In genomic region chr2:132477962-132478361, GRCh38 we compare ENCODE assay signal across 25 cellular contexts.
DNase-seq lines count a peak whose midpoint lies in the region; ATAC-seq and TF ChIP-seq lines count a peak whose summit lies in the region.
"Had no signal": no experiment of that assay in that cellular context is flagged by ENCODE, and none has a peak within 500 bp of the region (broad histone marks: within the 10 kb centered on the region; RNA-seq: fewer than 3 reads in every experiment).

No MANE protein-coding gene starts in this region.

- WGBS in SK-N-SH (ENCODE audit: low lambda C conversion rate) = 14% methylated on average over 2 of the region's 2 CpGs

- H4K20me1 ChIP-seq in SK-N-SH (ENCODE audit: insufficient read depth) = no peaks in the 10 kb centered on the region

- no peak overlapping the region for H3K4me2 ChIP-seq in SK-N-SH
- H3K4me2 ChIP-seq: KMS-11 had no signal

- H3K4me1 ChIP-seq in SK-N-SH (ENCODE audit: control insufficient read depth in 1 of 2, insufficient read depth in 2 of 2, low read depth in 1 of 2, low read length in 1 of 2) (peaks cover 0 to 7% of the 10 kb centered on the region in 2 experiments; a peak in 2 of 4 replicates), subcutaneous abdominal adipose tissue (ENCODE audit: control insufficient read depth in 5 of 5, insufficient read depth in 5 of 5, low read length in 5 of 5) (peaks cover 0 to 32% (median 5%) of the 10 kb centered on the region in 5 donors)
- H3K4me1 ChIP-seq: esophagus squamous epithelium, heart right ventricle had no signal

- H3K9me3 ChIP-seq in SK-N-SH = no peaks in the 10 kb centered on the region
- no peaks in the 10 kb centered on the region for H3K9me3 ChIP-seq in subcutaneous abdominal adipose tissue (ENCODE audit: control insufficient read depth in 5 of 5, low read length in 5 of 5)
- H3K9me3 ChIP-seq: esophagus squamous epithelium, neutrophil had no signal

- CTCF ChIA-PET in SK-N-SH (lab: Yijun Ruan, JAX) = no interaction called here

- TF ChIP-seq EP300 in SK-N-SH (IDR thresholded peaks at IDR 0.05; ENCODE audit: borderline replicate concordance in 1 of 2, low read depth in 1 of 2, low read length in 1 of 2) = peak in 1 of 2 experiments; percentile 36; a peak in 1 of 4 replicates

- no peak for TF ChIP-seq RAD21 in SK-N-SH (IDR thresholded peaks at IDR 0.05; ENCODE audit: low read length)

- no peak overlapping the region for H3K27ac ChIP-seq in SK-N-SH (ENCODE audit: low read depth in 2 of 2, low read length in 1 of 2)
- H3K27ac ChIP-seq in subcutaneous abdominal adipose tissue (ENCODE audit: low read depth, low read length) = peak overlapping the region; percentile 61
- H3K27ac ChIP-seq: 22Rv1, esophagus squamous epithelium, heart right ventricle, KMS-11, neutrophil had no signal

- H2AFZ ChIP-seq in SK-N-SH (ENCODE audit: low read depth) = no peak overlapping the region

- H3K27me3 ChIP-seq in SK-N-SH (ENCODE audit: insufficient read depth) = no peaks in the 10 kb centered on the region
- no peaks in the 10 kb centered on the region for H3K27me3 ChIP-seq in subcutaneous abdominal adipose tissue (ENCODE audit: control insufficient read depth in 5 of 5, insufficient read depth in 4 of 5, low read length in 5 of 5)
- H3K27me3 ChIP-seq: esophagus squamous epithelium, heart right ventricle, neutrophil had no signal

- H3F3A ChIP-seq in SK-N-SH (replicated peaks; ENCODE audit: insufficient read depth) = no peaks in the 10 kb centered on the region

- H3K4me3 ChIP-seq in SK-N-SH (ENCODE audit: low read depth in 2 of 2, low read length in 1 of 2) (no peak overlapping the region), subcutaneous abdominal adipose tissue (ENCODE audit: low read depth in 1 of 5, low read length in 5 of 5) (no peak overlapping the region)
- H3K4me3 ChIP-seq: esophagus squamous epithelium, heart right ventricle had no signal

- TF ChIP-seq CTCF in SK-N-SH (IDR thresholded peaks at IDR 0.05) = no peak

- H3K9ac ChIP-seq in SK-N-SH (no peak overlapping the region), subcutaneous abdominal adipose tissue (ENCODE audit: low read length in 5 of 5) (no peak overlapping the region)
- H3K9ac ChIP-seq: KMS-11 had no signal

- H3K9me2 ChIP-seq in SK-N-SH = no peaks in the 10 kb centered on the region

- ATAC-seq in GM19328 (IDR thresholded peaks at IDR 0.05; ENCODE audit: unreplicated experiment) = no peak
- ATAC-seq: effector memory CD8-positive, alpha-beta T cell; heart right ventricle had no signal

- no peaks in the 10 kb centered on the region for H3K36me3 ChIP-seq in SK-N-SH (replicated peaks in 1 of 2; ENCODE audit: control insufficient read depth in 1 of 2, insufficient read depth in 2 of 2, low read length in 1 of 2)
- no peaks in the 10 kb centered on the region for H3K36me3 ChIP-seq in subcutaneous abdominal adipose tissue (ENCODE audit: control insufficient read depth in 5 of 5, insufficient read depth in 5 of 5, low read length in 5 of 5)
- H3K36me3 ChIP-seq: esophagus squamous epithelium, heart right ventricle, neutrophil had no signal

- POLR2A ChIA-PET in SK-N-SH (lab: Yijun Ruan, JAX) = no interaction called here

- no peaks in the 10 kb centered on the region for H3K79me2 ChIP-seq in SK-N-SH (ENCODE audit: insufficient read depth)

- DNase-seq in NCI-H1092 treated with DMSO at 0.1 percent for 48 hours (lab: John Stamatoyannopoulos, UW) (peak; percentile 41), NCI-H1092 (lab: John Stamatoyannopoulos, UW) (no peak), SK-N-SH (no peak), fibroblast of peridontal ligament (ENCODE audit: extremely low read depth) (peak; percentile 90), SIG-M5 (lab: John Stamatoyannopoulos, UW) (no peak)
- DNase-seq in stimulated activated CD4-positive, alpha-beta T cell treated with anti-CD3 and anti-CD28 coated beads, Interleukin-1b, Interleukin-23, amount 100 ng/mL, for 48 hours = no peak
- DNase-seq: activated CD4-positive, CD25-positive, alpha-beta regulatory T cell treated with anti-CD3 and anti-CD28 coated beads, Interleukin-2, amount 50 U/mL, for 72 hours; activated naive CD4-positive, alpha-beta T cell; activated T-cell treated with anti-CD3 and anti-CD28 coated beads, Interleukin-2, amount 50 U/mL, for 24 hours; CD4-positive, CD25-positive, alpha-beta regulatory T cell; DMS 273 treated with DMSO at 0.1 percent for 48 hours; effector memory CD8-positive, alpha-beta T cell; esophagus squamous epithelium; GF-D8; heart right ventricle; immature natural killer cell; NCI-H2029 treated with DMSO at 0.1 percent for 48 hours; NCI-H446 treated with DMSO at 0.1 percent for 48 hours; stimulated activated CD4-positive, alpha-beta T cell treated with anti-CD3 and anti-CD28 coated beads, Interleukin-12 subunit alpha, Interleukin-12 subunit beta, amount 100 ng/mL, for 4 hours; stimulated activated CD8-positive, alpha-beta memory T cell treated with anti-CD3 and anti-CD28 coated beads, Interleukin-4, amount 100 ng/mL, for 48 hours had no signal

TF ChIP-seq in SK-N-SH, 30 proteins besides CTCF, POLR2A, EP300 and RAD21:
- TF ChIP-seq MXI1 (IDR thresholded peaks at IDR 0.05; ENCODE audit: low read depth, low read length) (no peak), ZBTB33 (IDR thresholded peaks at IDR 0.05; ENCODE audit: borderline replicate concordance, low read depth) (no peak), RCOR1 (IDR thresholded peaks at IDR 0.05; ENCODE audit: low read length) (no peak), PBX3 (IDR thresholded peaks at IDR 0.05) (peak; percentile 19), TCF12 (IDR thresholded peaks at IDR 0.05) (peak; percentile 90), JUND (IDR thresholded peaks at IDR 0.05) (peak; percentile 45), FOSL2 (IDR thresholded peaks at IDR 0.05; ENCODE audit: borderline replicate concordance, low read depth) (peak; percentile 32; the same call in 1 of the 2 replicates), GABPA (IDR thresholded peaks at IDR 0.05; ENCODE audit: low read depth) (no peak), CHD2 (IDR thresholded peaks at IDR 0.05; ENCODE audit: low read length, partially characterized antibody) (no peak), NFIC (IDR thresholded peaks at IDR 0.05; ENCODE audit: borderline replicate concordance) (peak; percentile 73), POLR2AphosphoS5 (IDR thresholded peaks at IDR 0.05; ENCODE audit: low read depth, low read length) (no peak)

Comparison
In these comparisons a context has a peak if more than half of its experiments do, and no peak if none do; other contexts are left out.
1. DNase-seq: peak in NCI-H1092 treated with DMSO at 0.1 percent for 48 hours (single experiment) and fibroblast of peridontal ligament (single experiment); none in NCI-H1092 (single experiment), SK-N-SH (single experiment), stimulated activated CD4-positive, alpha-beta T cell treated with anti-CD3 and anti-CD28 coated beads, Interleukin-1b, Interleukin-23, amount 100 ng/mL, for 48 hours (single experiment) and SIG-M5 (single experiment).